ENCODE assay signal across 17 cellular contexts in genomic region chr11:75981546-75981945, GRCh38.
DNase-seq lines count a peak whose midpoint lies in the region; ATAC-seq and TF ChIP-seq lines count a peak whose summit lies in the region.
"Had no signal": no experiment of that assay in that cellular context is flagged by ENCODE, and none has a peak within 500 bp of the region (broad histone marks: within the 10 kb centered on the region; RNA-seq: fewer than 3 reads in every experiment).

No MANE protein-coding gene starts in this region.

- H3K27ac ChIP-seq in neural cell (ENCODE audit: low read length) (no peak overlapping the region), substantia nigra (ENCODE audit: low read depth, low read length, poor library complexity, severe bottlenecking) (no peak overlapping the region)
- H3K27ac ChIP-seq: parathyroid adenoma, sigmoid colon, SK-N-MC had no signal

- H3K9me3 Mint-ChIP-seq in IgD-negative memory B cell: no peaks in the 10 kb centered on the region
- no peaks in the 10 kb centered on the region for H3K9me3 Mint-ChIP-seq in central memory CD8-positive, alpha-beta T cell
- H3K9me3 Mint-ChIP-seq: activated T-helper 2 cell treated with anti-CD3 and anti-CD28 coated beads, Interferon-gamma antibody, Interleukin-2, Interleukin-4, amounts not matched to agents 10 μg/mL and 5 μg/mL and 100 μg/mL, durations not matched to agents 14 hours and 24 hours and 36 hours had no signal

- H3K4me1 Mint-ChIP-seq in IgD-negative memory B cell: peaks cover 11 to 38% (median 15%) of the 10 kb centered on the region in 3 donors
- H3K4me1 Mint-ChIP-seq in central memory CD8-positive, alpha-beta T cell: peaks cover 40% of the 10 kb centered on the region

- intact Hi-C loops in Right ventricle myocardium inferior (cut with DNase I): no loop called here

- no peak overlapping the region for H3K4me3 ChIP-seq in GM12865 (ENCODE audit: low read depth, low read length)
- H3K4me3 ChIP-seq in neural cell (ENCODE audit: low read length): peak overlapping the region; percentile 37
- H3K4me3 ChIP-seq in MG63: no peak overlapping the region
- H3K4me3 ChIP-seq: sigmoid colon, SK-N-MC had no signal

- no peak overlapping the region for H3K4me3 Mint-ChIP-seq in IgD-negative memory B cell
- H3K4me3 Mint-ChIP-seq in central memory CD8-positive, alpha-beta T cell: no peak overlapping the region

- peak; percentile 7 for DNase-seq in GM12865 (ENCODE audit: low read depth)
- DNase-seq in central memory CD8-positive, alpha-beta T cell (ENCODE audit: low spot score in 2 of 2): no peak
- no peak for DNase-seq in NK-92 treated with Interleukin-12 subunit alpha and Interleukin-12 subunit beta, amount 100 ng/mL, for 24 hours (lab: John Stamatoyannopoulos, UW)
- DNase-seq in MG63: no peak
- no peak for DNase-seq in substantia nigra (lab: John Stamatoyannopoulos, UW)
- DNase-seq in Right ventricle myocardium inferior (ENCODE audit: missing footprints): no peak
- DNase-seq: activated CD8-positive, alpha-beta memory T cell treated with anti-CD3 and anti-CD28 coated beads for 24 hours; GOT3; sigmoid colon; stimulated activated naive CD4-positive, alpha-beta T cell treated with Interleukin-2 at 50 U/mL for 16 hours; trophoblast cell had no signal

- no peaks in the 10 kb centered on the region for H3K79me2 ChIP-seq in neural cell (replicated peaks; ENCODE audit: insufficient read depth, low read length)
- H3K79me2 ChIP-seq: parathyroid adenoma had no signal

- TF ChIP-seq EP300 in neural cell (conservative IDR thresholded peaks at IDR 0.05; ENCODE audit: poor library complexity, severe bottlenecking): no peak

- no peaks in the 10 kb centered on the region for H4K20me1 ChIP-seq in neural cell (ENCODE audit: insufficient read depth)

- no peaks in the 10 kb centered on the region for H3F3A ChIP-seq in neural cell (ENCODE audit: insufficient read depth, low read length, poor library complexity, severe bottlenecking)

- H3K36me3 Mint-ChIP-seq in IgD-negative memory B cell: peaks cover 7% of the 10 kb centered on the region
- H3K36me3 Mint-ChIP-seq in central memory CD8-positive, alpha-beta T cell (ENCODE audit: insufficient read depth): peaks cover 9% of the 10 kb centered on the region

- TF ChIP-seq RAD21 in neural cell (conservative IDR thresholded peaks at IDR 0.05): no peak

- H3K36me3 ChIP-seq in neural cell (ENCODE audit: insufficient read depth, low read length) (no peaks in the 10 kb centered on the region), MG63 (peaks cover 7% of the 10 kb centered on the region)

- no peaks in the 10 kb centered on the region for H3K9me2 ChIP-seq in neural cell (ENCODE audit: insufficient read depth, low read length)

- H3K9me3 ChIP-seq in neural cell (ENCODE audit: low read length) (no peaks in the 10 kb centered on the region), MG63 (no peaks in the 10 kb centered on the region)
- H3K9me3 ChIP-seq: sigmoid colon had no signal

- no peak overlapping the region for H3K4me2 ChIP-seq in neural cell (ENCODE audit: low read length)

- no peaks in the 10 kb centered on the region for H3K27me3 ChIP-seq in neural cell (ENCODE audit: insufficient read depth, low read depth, low read length)
- no peaks in the 10 kb centered on the region for H3K27me3 ChIP-seq in MG63
- H3K27me3 ChIP-seq: sigmoid colon had no signal

- TF ChIP-seq CTCF in GM12865 (IDR thresholded peaks at IDR 0.05; ENCODE audit: insufficient read depth, low read depth, low read length, missing control alignments): no peak
- TF ChIP-seq CTCF in neural cell (IDR thresholded peaks at IDR 0.05; ENCODE audit: poor library complexity, severe bottlenecking): no peak

- H3K9ac ChIP-seq in neural cell (ENCODE audit: low read length): no peak overlapping the region
- H3K9ac ChIP-seq: parathyroid adenoma had no signal

- H2AFZ ChIP-seq in neural cell (ENCODE audit: low read depth, low read length): no peak overlapping the region
- H2AFZ ChIP-seq: parathyroid adenoma had no signal

- no peak for ATAC-seq in central memory CD8-positive, alpha-beta T cell (replicated peaks; ENCODE audit: extremely low read depth, poor library complexity, severe bottlenecking)
- ATAC-seq in Right ventricle myocardium inferior: no peak
- ATAC-seq: esophagus mucosa had no signal

- H3K27me3 Mint-ChIP-seq in IgD-negative memory B cell: no peaks in the 10 kb centered on the region
- no peaks in the 10 kb centered on the region for H3K27me3 Mint-ChIP-seq in central memory CD8-positive, alpha-beta T cell

- peak overlapping the region in 2 of 3 donors; percentile 41 to 55 for H3K27ac Mint-ChIP-seq in IgD-negative memory B cell
- H3K27ac Mint-ChIP-seq in central memory CD8-positive, alpha-beta T cell (ENCODE audit: low read depth): peak overlapping the region; percentile 39
- H3K27ac Mint-ChIP-seq: activated T-helper 2 cell treated with anti-CD3 and anti-CD28 coated beads, Interferon-gamma antibody, Interleukin-2, Interleukin-4, amounts not matched to agents 10 μg/mL and 5 μg/mL and 100 μg/mL, durations not matched to agents 14 hours and 24 hours and 36 hours had no signal

TF ChIP-seq in neural cell, 6 proteins besides CTCF, POLR2A, EP300 and RAD21:
- TF ChIP-seq TAF1 (IDR thresholded peaks at IDR 0.05; ENCODE audit: low read depth): no peak
- TF ChIP-seq EZH2 (IDR thresholded peaks at IDR 0.05; ENCODE audit: borderline replicate concordance, insufficient read depth, low read length, poor library complexity, severe bottlenecking): no peak
- no peak for TF ChIP-seq MXI1 (conservative IDR thresholded peaks at IDR 0.05; ENCODE audit: poor library complexity, severe bottlenecking)
- TF ChIP-seq SMC3 (conservative IDR thresholded peaks at IDR 0.05; ENCODE audit: poor library complexity): no peak
- TF ChIP-seq REST (IDR thresholded peaks at IDR 0.05; ENCODE audit: borderline replicate concordance): no peak
- TF ChIP-seq POLR2AphosphoS5 (IDR thresholded peaks at IDR 0.05): no peak
